Comparison of ENCODE assay signal across 9 cellular contexts in genomic region chr9:121289554-121290370, GRCh38. TPM values are rescaled to one million over a fixed set of nuclear protein-coding genes. Genes with fewer than 3 reads are reported as not detected.
DNase-seq lines count a peak whose midpoint lies in the region; ATAC-seq and TF ChIP-seq lines count a peak whose summit lies in the region.
"Had no signal": no experiment of that assay in that cellular context is flagged by ENCODE, and none has a peak within 500 bp of the region (broad histone marks: within the 10 kb centered on the region; RNA-seq: fewer than 3 reads in every experiment).

No MANE protein-coding gene starts in this region.

- ATAC-seq in psoas muscle (no peak), GM21528 (IDR thresholded peaks at IDR 0.05; ENCODE audit: low FRiP score, unreplicated experiment) (no peak)

- H3K27ac ChIP-seq in DOHH2 (ENCODE audit: low read depth, low read length) (no peak overlapping the region), psoas muscle (peak overlapping the region; percentile 96)
- H3K27ac ChIP-seq: KMS-11 had no signal

- no peaks in the 10 kb centered on the region for H3K27me3 ChIP-seq in DOHH2 (ENCODE audit: control insufficient read depth, low read length)
- H3K27me3 ChIP-seq in NT2/D1 (ENCODE audit: insufficient read depth, insufficient read length): peaks cover 9% of the 10 kb centered on the region
- H3K27me3 ChIP-seq in psoas muscle (ENCODE audit: insufficient read depth in 3 of 3, low read length in 2 of 3): no peaks in the 10 kb centered on the region

- H3K4me1 ChIP-seq in DOHH2 (ENCODE audit: control insufficient read depth, low read length): peaks cover 9% of the 10 kb centered on the region
- peaks cover 38% of the 10 kb centered on the region for H3K4me1 ChIP-seq in NT2/D1 (ENCODE audit: insufficient read depth, insufficient read length)
- H3K4me1 ChIP-seq in psoas muscle: peaks cover 75% of the 10 kb centered on the region

- DNase-seq in NT2/D1 (ENCODE audit: low read depth, low spot score): no peak
- peak; percentile 69 for DNase-seq in globus pallidus (ENCODE audit: low spot score)
- DNase-seq in psoas muscle: peak in 1 of 2 donors; percentile 19
- DNase-seq in mucosa of gallbladder (ENCODE audit: low spot score): no peak
- no peak for DNase-seq in NCI-H1436 (lab: John Stamatoyannopoulos, UW)
- no peak for DNase-seq in NCI-H524 (lab: John Stamatoyannopoulos, UW)

- H3K9me3 ChIP-seq in DOHH2 (ENCODE audit: control insufficient read depth, insufficient read depth, low read length) (no peaks in the 10 kb centered on the region), NT2/D1 (ENCODE audit: insufficient read depth, low read length) (no peaks in the 10 kb centered on the region), psoas muscle (no peaks in the 10 kb centered on the region)

- H3K4me3 ChIP-seq in DOHH2 (ENCODE audit: low read length) (no peak overlapping the region), NT2/D1 (ENCODE audit: insufficient read length, low read depth) (no peak overlapping the region), psoas muscle (no peak overlapping the region)

- TF ChIP-seq CTCF in DOHH2 (IDR thresholded peaks at IDR 0.05; ENCODE audit: low read depth, low read length, poor library complexity, severe bottlenecking): no peak
- no peak for TF ChIP-seq CTCF in psoas muscle (IDR thresholded peaks at IDR 0.05)

- no peaks in the 10 kb centered on the region for H3K9me2 ChIP-seq in DOHH2 (replicated peaks; ENCODE audit: control insufficient read depth, low read length)

- 34 to 55% (median 35%) methylated on average over 11 of the region's 11 CpGs for WGBS in psoas muscle, 3 donors

- no peaks in the 10 kb centered on the region for H3F3A ChIP-seq in DOHH2 (ENCODE audit: control insufficient read depth, insufficient read depth)

- intact Hi-C loops in psoas muscle (cut with DNase I): no loop called here

- 0 out of 2 replicates have a peak overlapping the region, but pooled peaks have one; percentile 1 for H3K4me2 ChIP-seq in DOHH2 (ENCODE audit: low read length)
- H3K4me2 ChIP-seq: KMS-11 had no signal

- H4K20me1 ChIP-seq in DOHH2 (ENCODE audit: control insufficient read depth, insufficient read depth, low read depth, low read length): no peaks in the 10 kb centered on the region

- H3K36me3 ChIP-seq in DOHH2 (ENCODE audit: control insufficient read depth, low read length) (no peaks in the 10 kb centered on the region), NT2/D1 (ENCODE audit: insufficient read depth, insufficient read length, low read length) (peaks cover 3% of the 10 kb centered on the region), psoas muscle (ENCODE audit: insufficient read depth in 1 of 2, low read depth in 1 of 2) (no peaks in the 10 kb centered on the region)

- peak overlapping the region; percentile 68 for H3K9ac ChIP-seq in NT2/D1 (ENCODE audit: insufficient read length, low read depth)
- H3K9ac ChIP-seq: KMS-11 had no signal

- H3K79me2 ChIP-seq in DOHH2 (ENCODE audit: control insufficient read depth, low read length): no peaks in the 10 kb centered on the region

RNA-seq across cellular contexts. Expression of gene GSN, which starts 21.8 kb away (rescaled TPM):
- total RNA-seq in psoas muscle: 100 to 1,000 TPM; 140 to 490 (median 211) TPM
- polyA plus RNA-seq in psoas muscle: 100 to 1,000 TPM; 199 to 225 (median 208) TPM
- 521 TPM for total RNA-seq in mucosa of gallbladder
